In genomic region chr3:38089163-38089562, GRCh38 we compare ENCODE assay signal across 35 cellular contexts. TPM values are rescaled to one million over a fixed set of nuclear protein-coding genes. Genes with fewer than 3 reads are reported as not detected.
"Had no signal": no experiment of that assay in that cellular context is flagged by ENCODE, and none has a peak within 500 bp of the region (broad histone marks: within the 10 kb centered on the region; RNA-seq: fewer than 3 reads in every experiment).

No MANE protein-coding gene starts in this region.

- ATAC-seq: activated CD8-positive, alpha-beta memory T cell treated with anti-CD3 and anti-CD28 coated beads, Interleukin-2, amount 10 ng/mL, durations not matched to agents 7 days and 5 days; Panc1; SK-N-SH treated with all-trans-retinoic acid at 6 μM for 48 hours had no signal

- H3K9ac ChIP-seq: KMS-11 had no signal

- H3K4me2 ChIP-seq: KMS-11 had no signal

- DNase-seq: activated CD4-positive, alpha-beta memory T cell treated with anti-CD3 and anti-CD28 coated beads, Interleukin-2, amount 10 ng/mL, durations not matched to agents 7 days and 5 days; activated CD4-positive, alpha-beta T cell treated with anti-CD3 and anti-CD28 coated beads for 1 hour; activated CD4-positive, alpha-beta T cell treated with anti-CD3 and anti-CD28 coated beads for 48 hours; activated CD4-positive, CD25-positive, alpha-beta regulatory T cell; activated CD8-positive, alpha-beta memory T cell treated with anti-CD3 and anti-CD28 coated beads for 24 hours; activated CD8-positive, alpha-beta memory T cell treated with anti-CD3 and anti-CD28 coated beads, Interleukin-2, amount 10 ng/mL, durations not matched to agents 7 days and 5 days; activated CD8-positive, alpha-beta memory T cell treated with anti-CD3 and anti-CD28 coated beads, Interleukin-2, amount 50 U/mL, for 48 hours; activated effector memory CD4-positive, alpha-beta T cell treated with anti-CD3 and anti-CD28 coated beads, Interleukin-2, amount 50 U/mL, for 16 hours; activated naive CD4-positive, alpha-beta T cell; activated naive CD4-positive, alpha-beta T cell treated with anti-CD3 and anti-CD28 coated beads, Interleukin-2, amount 50 U/mL, for 16 hours; activated naive CD8-positive, alpha-beta T cell treated with anti-CD3 and anti-CD28 coated beads for 36 hours; activated T-cell treated with anti-CD3 and anti-CD28 coated beads, Interleukin-2, amount 50 U/mL, for 48 hours; amniotic stem cell; aorta; brain microvascular endothelial cell; MM.1S; MV-4-11; NCI-H1092; NCI-H1436 treated with DMSO at 0.1 percent for 48 hours; NCI-H1694 treated with DMSO at 0.1 percent for 48 hours; NCI-H2029; NCI-H345; NCI-H524 treated with DMSO at 0.1 percent for 48 hours; SIG-M5; SW 1271; T-helper 1 cell; T-helper 2 cell; T-helper 9 cell; WERI-Rb-1 had no signal

- H3K36me3 ChIP-seq: brain microvascular endothelial cell, WERI-Rb-1 had no signal

- H3K27ac ChIP-seq: brain microvascular endothelial cell, KMS-11, WERI-Rb-1 had no signal

- H3K27me3 ChIP-seq: brain microvascular endothelial cell had no signal

RNA-seq across cellular contexts. Expression of gene DLEC1, which starts 50.2 kb away (rescaled TPM):
- total RNA-seq: LHCN-M2, RPMI7951, SK-MEL-5 had no signal
